9 cellular contexts compared by ENCODE assay signal in genomic region chr6:32153252-32153834, GRCh38.
DNase-seq lines count a peak whose midpoint lies in the region; FAIRE-seq and TF ChIP-seq lines count a peak whose summit lies in the region.
"Had no signal": no experiment of that assay in that cellular context is flagged by ENCODE, and none has a peak within 500 bp of the region (broad histone marks: within the 10 kb centered on the region; RNA-seq: fewer than 3 reads in every experiment).

No MANE protein-coding gene starts in this region.

- no peaks in the 10 kb centered on the region for H3K36me3 ChIP-seq in endocrine pancreas (ENCODE audit: control insufficient read depth, insufficient read depth, low read length)
- peaks cover 5 to 13% of the 10 kb centered on the region in 2 donors for H3K36me3 ChIP-seq in mucosa of rectum (ENCODE audit: control insufficient read depth in 2 of 2, insufficient read depth in 2 of 2, low read length in 2 of 2)

- H3K4me3 ChIP-seq in endocrine pancreas (ENCODE audit: control insufficient read depth, insufficient read depth, low read length) (peak overlapping the region; percentile 47), mucosa of rectum (ENCODE audit: low read length in 2 of 2) (peak overlapping the region; percentile 82 to 94)

- H3K4me1 ChIP-seq in endocrine pancreas (ENCODE audit: control insufficient read depth, insufficient read depth, low read length) (no peaks in the 10 kb centered on the region), mucosa of rectum (ENCODE audit: control insufficient read depth in 2 of 2, insufficient read depth in 2 of 2, low read length in 2 of 2) (peaks cover 13 to 21% of the 10 kb centered on the region in 2 donors)

- no peak for FAIRE-seq in RCC 7860 (lab: Jason Lieb, UNC)
- FAIRE-seq: endometrium had no signal

- no peaks in the 10 kb centered on the region for H3K27me3 ChIP-seq in endocrine pancreas (ENCODE audit: control insufficient read depth, insufficient read depth, low read length)
- H3K27me3 ChIP-seq in mucosa of rectum (ENCODE audit: control insufficient read depth in 2 of 2, insufficient read depth in 2 of 2, low read length in 2 of 2): no peaks in the 10 kb centered on the region

- CTCF ChIA-PET in RWPE1 (lab: Yijun Ruan, JAX): interaction anchor here (0.6 to 1.7 kb wide), 3 partner anchors 34 to 179 kb away, joined by 4 to 5 read pairs (median 4); no protein-coding TSS in a partner anchor

- H3K27ac ChIP-seq in RWPE1: peak overlapping the region; percentile 97
- peak overlapping the region; percentile 77 to 92 for H3K27ac ChIP-seq in mucosa of rectum (ENCODE audit: low read depth in 2 of 2, low read length in 2 of 2)

- DNase-seq in NCI-H2171 (lab: John Stamatoyannopoulos, UW) (peak; percentile 66), NCI-H2171 treated with DMSO at 0.1 percent for 48 hours (lab: John Stamatoyannopoulos, UW) (no peak), RWPE1 (ENCODE audit: low spot score) (peak; percentile 44), RCC 7860 (ENCODE audit: low spot score) (no peak), DMS114 treated with DMSO at 0.1 percent for 48 hours (lab: John Stamatoyannopoulos, UW; ENCODE audit: unreplicated experiment) (no peak), NAMALWA (ENCODE audit: low spot score) (no peak)

- H3K9me3 ChIP-seq in endocrine pancreas (ENCODE audit: control insufficient read depth, low read length) (no peaks in the 10 kb centered on the region), mucosa of rectum (ENCODE audit: control insufficient read depth in 2 of 2, low read length in 2 of 2) (no peaks in the 10 kb centered on the region)

- H3K9ac ChIP-seq in endocrine pancreas (ENCODE audit: control insufficient read depth, insufficient read depth, low read length) (peak overlapping the region; percentile 55), mucosa of rectum (ENCODE audit: low read depth in 1 of 2, low read length in 2 of 2) (peak overlapping the region; percentile 65 to 86)

- no peak for TF ChIP-seq CTCF in RWPE1 (conservative IDR thresholded peaks at IDR 0.05; ENCODE audit: low read depth)

- POLR2A ChIA-PET in RWPE1 (lab: Yijun Ruan, JAX; ENCODE audit: low non-redundant PET): no interaction called here

Comparison
In these comparisons a context has a peak if more than half of its experiments do, and no peak if none do; other contexts are left out.
1. DNase-seq: peak in NCI-H2171 (single experiment) and RWPE1 (single experiment); none in NCI-H2171 treated with DMSO at 0.1 percent for 48 hours (single experiment), RCC 7860 (single experiment), DMS114 treated with DMSO at 0.1 percent for 48 hours (single experiment) and NAMALWA (single experiment).